Comparison of ENCODE assay signal across 16 cellular contexts in genomic region chr11:100618914-100619313, GRCh38.
DNase-seq lines count a peak whose midpoint lies in the region; ATAC-seq, FAIRE-seq and TF ChIP-seq lines count a peak whose summit lies in the region.
"Had no signal": no experiment of that assay in that cellular context is flagged by ENCODE, and none has a peak within 500 bp of the region (broad histone marks: within the 10 kb centered on the region; RNA-seq: fewer than 3 reads in every experiment).

No MANE protein-coding gene starts in this region.

- H3K36me3 ChIP-seq in cardiac muscle cell (no peaks in the 10 kb centered on the region), left ventricle myocardium inferior (no peaks in the 10 kb centered on the region), astrocyte (ENCODE audit: insufficient read depth, low read length) (no peaks in the 10 kb centered on the region), endothelial cell of umbilical vein (ENCODE audit: control insufficient read depth in 2 of 2, extremely low read depth in 1 of 2, insufficient read depth in 2 of 2, low read length in 2 of 2) (no peaks in the 10 kb centered on the region)
- H3K36me3 ChIP-seq: BLaER1 had no signal

- H3K9ac ChIP-seq in astrocyte (ENCODE audit: low read length) (no peak overlapping the region), endothelial cell of umbilical vein (replicated peaks; ENCODE audit: extremely low read depth, insufficient read depth, low read length) (peak overlapping the region; percentile 3)
- H3K9ac ChIP-seq: BLaER1 had no signal

- H3K27me3 ChIP-seq in cardiac muscle cell (no peaks in the 10 kb centered on the region), left ventricle myocardium inferior (ENCODE audit: low read depth) (no peaks in the 10 kb centered on the region), astrocyte (ENCODE audit: insufficient read depth, low read length) (no peaks in the 10 kb centered on the region), endothelial cell of umbilical vein (ENCODE audit: control insufficient read depth in 2 of 2, insufficient read depth in 2 of 2, low read length in 2 of 2) (no peaks in the 10 kb centered on the region)
- H3K27me3 ChIP-seq: BLaER1 had no signal

- H3K27me3 Mint-ChIP-seq in astrocyte (ENCODE audit: low read depth, unreplicated experiment), result no peaks in the 10 kb centered on the region
- H3K27me3 Mint-ChIP-seq: CD4-positive, CD25-positive, alpha-beta regulatory T cell; IgD-negative memory B cell had no signal

- DNase-seq in cardiac muscle cell (ENCODE audit: low read depth in 1 of 2, low spot score in 1 of 2) (no peak), left ventricle myocardium inferior (no peak), astrocyte (ENCODE audit: low read depth) (no peak), endothelial cell of umbilical vein (ENCODE audit: low read depth, low spot score) (no peak), GDM1 (lab: John Stamatoyannopoulos, UW) (no peak), activated gamma-delta T cell treated with Interleukin-2 at 50 U/mL for 16 hours (no peak)
- DNase-seq: AML-193; CD4-positive, CD25-positive, alpha-beta regulatory T cell; H7 had no signal

- peaks cover 10% of the 10 kb centered on the region for H3K4me1 Mint-ChIP-seq in astrocyte (ENCODE audit: low read depth, unreplicated experiment)
- H3K4me1 Mint-ChIP-seq: CD4-positive, CD25-positive, alpha-beta regulatory T cell had no signal

- H3K36me3 Mint-ChIP-seq in astrocyte (ENCODE audit: low read depth, unreplicated experiment), result peaks cover under 1% of the 10 kb centered on the region
- H3K36me3 Mint-ChIP-seq: CD4-positive, CD25-positive, alpha-beta regulatory T cell had no signal

- H3K9me3 Mint-ChIP-seq in astrocyte (ENCODE audit: unreplicated experiment), result peaks cover 12% of the 10 kb centered on the region

- no peak for FAIRE-seq in astrocyte (lab: Jason Lieb, UNC)
- FAIRE-seq in endothelial cell of umbilical vein (lab: Jason Lieb, UNC), result no peak

- peak overlapping the region; percentile 65 for H3K4me2 ChIP-seq in astrocyte (ENCODE audit: low read length)
- peak overlapping the region; percentile 72 for H3K4me2 ChIP-seq in endothelial cell of umbilical vein (ENCODE audit: insufficient read depth, low read length)
- H3K4me2 ChIP-seq: BLaER1, GM23338 had no signal

- no peaks in the 10 kb centered on the region for H3K9me1 ChIP-seq in endothelial cell of umbilical vein (replicated peaks; ENCODE audit: control insufficient read depth, extremely low read depth, insufficient read depth, low read length)

- peaks cover 21% of the 10 kb centered on the region for H3K4me1 ChIP-seq in cardiac muscle cell (ENCODE audit: low read depth)
- H3K4me1 ChIP-seq in left ventricle myocardium inferior, result peaks cover 13% of the 10 kb centered on the region
- H3K4me1 ChIP-seq in astrocyte (ENCODE audit: insufficient read depth, low read length), result peaks cover 8% of the 10 kb centered on the region
- peaks cover 17% of the 10 kb centered on the region for H3K4me1 ChIP-seq in endothelial cell of umbilical vein (ENCODE audit: control insufficient read depth, extremely low read depth, insufficient read depth, low read length)

- TF ChIP-seq CTCF in cardiac muscle cell (IDR thresholded peaks at IDR 0.05; ENCODE audit: low read depth, low read length), result no peak
- no peak for TF ChIP-seq CTCF in left ventricle myocardium inferior (IDR thresholded peaks at IDR 0.05; ENCODE audit: borderline replicate concordance)
- TF ChIP-seq CTCF in astrocyte (IDR thresholded peaks at IDR 0.05; ENCODE audit: insufficient read depth, low read depth, low read length), result no peak
- no peak for TF ChIP-seq CTCF in endothelial cell of umbilical vein (IDR thresholded peaks at IDR 0.05; ENCODE audit: extremely low read depth in 1 of 2, insufficient read depth in 1 of 2, low read depth in 1 of 2, low read length in 2 of 2)

- H3K9me3 ChIP-seq in cardiac muscle cell (ENCODE audit: low read depth) (no peaks in the 10 kb centered on the region), left ventricle myocardium inferior (replicated peaks) (peaks cover 29% of the 10 kb centered on the region), astrocyte (ENCODE audit: insufficient read depth, low read depth, low read length) (peaks cover 8% of the 10 kb centered on the region), endothelial cell of umbilical vein (replicated peaks; ENCODE audit: control insufficient read depth, insufficient read depth, low read length) (no peaks in the 10 kb centered on the region)

- H4K20me1 ChIP-seq in astrocyte (ENCODE audit: insufficient read depth, low read length), result no peaks in the 10 kb centered on the region
- no peaks in the 10 kb centered on the region for H4K20me1 ChIP-seq in endothelial cell of umbilical vein (replicated peaks; ENCODE audit: control insufficient read depth, extremely low read depth, insufficient read depth, low read length)
- H4K20me1 ChIP-seq: BLaER1 had no signal

- H3K27ac ChIP-seq in cardiac muscle cell, result peak overlapping the region; percentile 56
- no peak overlapping the region for H3K27ac ChIP-seq in left ventricle myocardium inferior (replicated peaks)
- peak overlapping the region; percentile 33 for H3K27ac ChIP-seq in astrocyte (ENCODE audit: low read depth, low read length)
- peak overlapping the region; percentile 42 for H3K27ac ChIP-seq in endothelial cell of umbilical vein (ENCODE audit: insufficient read depth, low read depth, low read length)
- H3K27ac ChIP-seq: 22Rv1, BLaER1, HL-60 had no signal

- H3K4me3 Mint-ChIP-seq in astrocyte (ENCODE audit: unreplicated experiment), result no peak overlapping the region
- H3K4me3 Mint-ChIP-seq: CD4-positive, CD25-positive, alpha-beta regulatory T cell; GM23338; IgD-negative memory B cell had no signal

- intact Hi-C loops in left ventricle myocardium inferior (cut with micrococcal nuclease), result no loop called here
- intact Hi-C loops in endothelial cell of umbilical vein (cut with micrococcal nuclease), result no loop called here

- TSS peak; percentile 25 for BruUV-seq in endothelial cell of umbilical vein (replicated peaks; lab: Mats Ljungman, UMichigan)

- H3K79me2 ChIP-seq in astrocyte (ENCODE audit: insufficient read depth, low read length), result no peaks in the 10 kb centered on the region
- H3K79me2 ChIP-seq in endothelial cell of umbilical vein (ENCODE audit: control insufficient read depth, insufficient read depth, low read length), result no peaks in the 10 kb centered on the region

- dilution Hi-C loops in endothelial cell of umbilical vein (cut with MboI; ENCODE audit: extremely low pct_ligation_motif_present, low sequenced_read_pairs), result no loop called here

- no peak overlapping the region for H3K27ac Mint-ChIP-seq in astrocyte (ENCODE audit: unreplicated experiment)
- H3K27ac Mint-ChIP-seq: CD4-positive, CD25-positive, alpha-beta regulatory T cell; GM23338; IgD-negative memory B cell had no signal

- POLR2A ChIA-PET in endothelial cell of umbilical vein (lab: Charles Lee), result interaction anchor here (1.5 kb wide), 1 partner anchor 69 kb away, joined by 3 read pairs; no protein-coding TSS in a partner anchor

- ATAC-seq in GM19328 (IDR thresholded peaks at IDR 0.05; ENCODE audit: unreplicated experiment), result no peak
- no peak for ATAC-seq in GM21723 (IDR thresholded peaks at IDR 0.05; ENCODE audit: unreplicated experiment)

- H3K4me3 ChIP-seq in cardiac muscle cell (no peak overlapping the region), left ventricle myocardium inferior (no peak overlapping the region), astrocyte (ENCODE audit: insufficient read depth, low read depth, low read length) (no peak overlapping the region), endothelial cell of umbilical vein (replicated peaks in 1 of 3; ENCODE audit: insufficient read depth in 1 of 3, low read depth in 1 of 3, low read length in 3 of 3) (no peak overlapping the region)
- H3K4me3 ChIP-seq: BLaER1, GM23338 had no signal

- CTCF ChIA-PET in endothelial cell of umbilical vein (lab: Charles Lee), result interaction anchor here (0.6 to 1.3 kb wide), 6 partner anchors 14 to 1276 kb away, joined by 4 to 8 read pairs (median 4); no protein-coding TSS in a partner anchor

- H2AFZ ChIP-seq in astrocyte (ENCODE audit: low read depth, low read length), result peak overlapping the region; percentile 28
- H2AFZ ChIP-seq in endothelial cell of umbilical vein (ENCODE audit: low read depth, low read length), result peak overlapping the region; percentile 41

- TF ChIP-seq POLR2A in endothelial cell of umbilical vein (IDR thresholded peaks at IDR 0.05; ENCODE audit: low read depth, low read length), result no peak

TF ChIP-seq in endothelial cell of umbilical vein, 7 proteins besides CTCF, POLR2A, EP300 and RAD21:
- TF ChIP-seq FOS (IDR thresholded peaks at IDR 0.05; ENCODE audit: borderline replicate concordance, insufficient read depth, low read length) (no peak), MYC (IDR thresholded peaks at IDR 0.05; ENCODE audit: low read depth, low read length) (no peak), GATA2 (IDR thresholded peaks at IDR 0.05; ENCODE audit: insufficient read depth, insufficient read length, low read depth, low read length) (no peak), MAX (IDR thresholded peaks at IDR 0.05; ENCODE audit: insufficient read depth, insufficient read length) (no peak), JUN (IDR thresholded peaks at IDR 0.05; ENCODE audit: borderline replicate concordance, insufficient read depth, insufficient read length, low read depth) (no peak), EZH2 (IDR thresholded peaks at IDR 0.05; ENCODE audit: borderline replicate concordance, low read depth, low read length, severe bottlenecking) (no peak), POLR2AphosphoS5 (IDR thresholded peaks at IDR 0.05; ENCODE audit: insufficient read depth, low read depth, low read length) (no peak)
